Comparison of ENCODE assay signal across 19 cellular contexts in the genomic region with DNA sequence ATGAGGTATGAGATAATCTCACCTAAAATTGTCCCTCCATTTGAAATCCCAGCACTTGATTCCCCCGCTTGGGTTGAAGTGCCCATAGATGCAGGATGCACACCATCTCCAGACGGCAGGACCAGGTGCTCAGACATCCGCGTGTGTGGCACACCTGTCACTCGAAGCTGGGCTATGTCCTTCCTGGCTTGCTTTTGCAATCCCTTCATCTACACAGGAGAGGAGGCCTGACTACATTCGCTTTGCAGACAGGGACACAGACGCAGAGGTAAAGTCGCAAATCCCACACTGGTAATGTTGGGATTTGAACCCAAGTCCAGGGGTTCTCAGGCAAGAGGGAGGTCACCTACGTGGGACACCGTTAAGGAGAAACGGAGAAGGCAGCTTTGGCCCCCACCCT. TPM values are rescaled to one million over a fixed set of nuclear protein-coding genes. Genes with fewer than 3 reads are reported as not detected.
DNase-seq lines count a peak whose midpoint lies in the region; ATAC-seq and TF ChIP-seq lines count a peak whose summit lies in the region.
"Had no signal": no experiment of that assay in that cellular context is flagged by ENCODE, and none has a peak within 500 bp of the region (broad histone marks: within the 10 kb centered on the region; RNA-seq: fewer than 3 reads in every experiment).

No MANE protein-coding gene starts in this region.

- DNase-seq in left ventricle myocardium inferior (no peak), right atrium auricular region (ENCODE audit: low spot score) (no peak), OCI-LY7 (ENCODE audit: low spot score) (peak; percentile 36), NCI-H146 (lab: John Stamatoyannopoulos, UW) (no peak)
- no peak for DNase-seq in effector memory CD8-positive, alpha-beta T cell
- no peak for DNase-seq in stimulated activated naive B cell treated with anti-CD40 and anti-IgM and Interleukin-4, amounts not matched to agents 10 μg/mL and 1 μg/mL and 100 μg/mL, for 72 hours
- DNase-seq in activated naive CD4-positive, alpha-beta T cell treated with anti-CD3 and anti-CD28 coated beads, Interleukin-2, amount 50 U/mL, for 72 hours (ENCODE audit: low spot score in 2 of 2), result no peak
- DNase-seq: DMS79, NCI-H1694, NCI-H345, SK-N-SH had no signal

- H3K27ac ChIP-seq in left ventricle myocardium inferior (replicated peaks) (peak overlapping the region; percentile 23), right atrium auricular region (no peak overlapping the region), OCI-LY7 (ENCODE audit: low read depth, low read length, poor library complexity, severe bottlenecking) (peak overlapping the region; percentile 55)
- H3K27ac ChIP-seq: parathyroid adenoma, vagina had no signal

- peaks cover 6% of the 10 kb centered on the region for H3K36me3 Mint-ChIP-seq in effector memory CD8-positive, alpha-beta T cell (ENCODE audit: insufficient read depth)
- no peaks in the 10 kb centered on the region for H3K36me3 Mint-ChIP-seq in stimulated activated naive B cell treated with anti-CD40 and anti-IgM and Interleukin-4, amounts not matched to agents 10 μg/mL and 1 μg/mL and 100 μg/mL, for 72 hours
- H3K36me3 Mint-ChIP-seq in activated naive CD4-positive, alpha-beta T cell treated with anti-CD3 and anti-CD28 coated beads, Interleukin-2, amount 50 U/mL, for 72 hours, result no peaks in the 10 kb centered on the region
- H3K36me3 Mint-ChIP-seq: activated naive CD4-positive, alpha-beta T cell treated with anti-CD3 and anti-CD28 coated beads, Interleukin-2, amount 50 U/mL, for 24 hours; naive B cell had no signal

- H3K9me3 Mint-ChIP-seq in effector memory CD8-positive, alpha-beta T cell, result no peaks in the 10 kb centered on the region
- no peaks in the 10 kb centered on the region for H3K9me3 Mint-ChIP-seq in stimulated activated naive B cell treated with anti-CD40 and anti-IgM and Interleukin-4, amounts not matched to agents 10 μg/mL and 1 μg/mL and 100 μg/mL, for 72 hours
- no peaks in the 10 kb centered on the region for H3K9me3 Mint-ChIP-seq in activated naive CD4-positive, alpha-beta T cell treated with anti-CD3 and anti-CD28 coated beads, Interleukin-2, amount 50 U/mL, for 72 hours
- H3K9me3 Mint-ChIP-seq: activated naive CD4-positive, alpha-beta T cell treated with anti-CD3 and anti-CD28 coated beads, Interleukin-2, amount 50 U/mL, for 24 hours had no signal

- peak overlapping the region; percentile 38 to 76 for H3K27ac Mint-ChIP-seq in effector memory CD8-positive, alpha-beta T cell
- peak overlapping the region; percentile 3 for H3K27ac Mint-ChIP-seq in stimulated activated naive B cell treated with anti-CD40 and anti-IgM and Interleukin-4, amounts not matched to agents 10 μg/mL and 1 μg/mL and 100 μg/mL, for 72 hours
- peak overlapping the region in 1 of 2 donors; percentile 73 for H3K27ac Mint-ChIP-seq in activated naive CD4-positive, alpha-beta T cell treated with anti-CD3 and anti-CD28 coated beads, Interleukin-2, amount 50 U/mL, for 72 hours

- POLR2A ChIA-PET in OCI-LY7 (lab: Charles Lee), result no interaction called here

- H3K79me2 ChIP-seq in OCI-LY7 (ENCODE audit: insufficient read depth, low read depth, low read length), result no peaks in the 10 kb centered on the region
- H3K79me2 ChIP-seq: parathyroid adenoma had no signal

- H3K4me1 Mint-ChIP-seq in effector memory CD8-positive, alpha-beta T cell (ENCODE audit: low read depth in 2 of 2), result peaks cover 25 to 45% of the 10 kb centered on the region in 2 donors
- peaks cover 55 to 74% of the 10 kb centered on the region in 2 donors for H3K4me1 Mint-ChIP-seq in stimulated activated naive B cell treated with anti-CD40 and anti-IgM and Interleukin-4, amounts not matched to agents 10 μg/mL and 1 μg/mL and 100 μg/mL, for 72 hours

- CTCF ChIA-PET in OCI-LY7 (lab: Charles Lee; ENCODE audit: unreplicated experiment), result no interaction called here

- H3K36me3 ChIP-seq in left ventricle myocardium inferior (no peaks in the 10 kb centered on the region), right atrium auricular region (no peaks in the 10 kb centered on the region), OCI-LY7 (ENCODE audit: insufficient read depth, low read length) (no peaks in the 10 kb centered on the region)
- H3K36me3 ChIP-seq: vagina had no signal

- H3K4me2 ChIP-seq in OCI-LY7 (ENCODE audit: low read length), result peak overlapping the region; percentile 60
- H3K4me2 ChIP-seq: SK-N-SH had no signal

- no peaks in the 10 kb centered on the region for H3K4me1 ChIP-seq in left ventricle myocardium inferior
- no peaks in the 10 kb centered on the region for H3K4me1 ChIP-seq in right atrium auricular region
- peaks cover 63% of the 10 kb centered on the region for H3K4me1 ChIP-seq in OCI-LY7 (ENCODE audit: insufficient read depth, low read length, poor library complexity, severe bottlenecking)
- H3K4me1 ChIP-seq: parathyroid adenoma, vagina had no signal

- H3K27me3 ChIP-seq in left ventricle myocardium inferior (ENCODE audit: low read depth), result peaks cover 94% of the 10 kb centered on the region
- no peaks in the 10 kb centered on the region for H3K27me3 ChIP-seq in right atrium auricular region
- H3K27me3 ChIP-seq: vagina had no signal

- intact Hi-C loops in left ventricle myocardium inferior (cut with micrococcal nuclease), result no loop called here
- intact Hi-C loops in OCI-LY7 (cut with micrococcal nuclease; ENCODE audit: unreplicated experiment), result no loop called here

- H3K9me3 ChIP-seq in left ventricle myocardium inferior (replicated peaks) (peaks cover 4% of the 10 kb centered on the region), right atrium auricular region (no peaks in the 10 kb centered on the region), OCI-LY7 (ENCODE audit: low read length) (no peaks in the 10 kb centered on the region)
- H3K9me3 ChIP-seq: SK-N-SH, vagina had no signal

- BruUV-seq in OCI-LY7 (replicated peaks; lab: Mats Ljungman, UMichigan), result no TSS peak

- TF ChIP-seq CTCF in left ventricle myocardium inferior (IDR thresholded peaks at IDR 0.05; ENCODE audit: borderline replicate concordance) (no peak), right atrium auricular region (IDR thresholded peaks at IDR 0.05) (no peak), OCI-LY7 (conservative IDR thresholded peaks at IDR 0.05; ENCODE audit: low read length) (no peak)

- H4K20me1 ChIP-seq in OCI-LY7 (ENCODE audit: insufficient read depth, low read length), result no peaks in the 10 kb centered on the region

- ATAC-seq in effector memory CD8-positive, alpha-beta T cell (replicated peaks), result no peak
- no peak for ATAC-seq in stimulated activated naive B cell treated with anti-CD40 and anti-IgM and Interleukin-4, amounts not matched to agents 10 μg/mL and 1 μg/mL and 100 μg/mL, for 72 hours (replicated peaks)
- no peak for ATAC-seq in activated naive CD4-positive, alpha-beta T cell treated with anti-CD3 and anti-CD28 coated beads, Interleukin-2, amount 50 U/mL, for 72 hours
- no peak for ATAC-seq in HG03571 (IDR thresholded peaks at IDR 0.05; ENCODE audit: unreplicated experiment)
- ATAC-seq: K562 had no signal

- no peak overlapping the region for H3K4me3 Mint-ChIP-seq in effector memory CD8-positive, alpha-beta T cell
- H3K4me3 Mint-ChIP-seq in stimulated activated naive B cell treated with anti-CD40 and anti-IgM and Interleukin-4, amounts not matched to agents 10 μg/mL and 1 μg/mL and 100 μg/mL, for 72 hours, result no peak overlapping the region
- H3K4me3 Mint-ChIP-seq: activated naive CD4-positive, alpha-beta T cell treated with anti-CD3 and anti-CD28 coated beads, Interleukin-2, amount 50 U/mL, for 24 hours had no signal

- H3K9me2 ChIP-seq in OCI-LY7 (ENCODE audit: insufficient read depth, low read length), result no peaks in the 10 kb centered on the region
- H3K9me2 ChIP-seq: SK-N-SH had no signal

- H2AFZ ChIP-seq in OCI-LY7 (ENCODE audit: low read length), result peak overlapping the region; percentile 19; the same call in 1 of the 2 replicates
- H2AFZ ChIP-seq: parathyroid adenoma had no signal

- H3K4me3 ChIP-seq in left ventricle myocardium inferior (no peak overlapping the region), right atrium auricular region (no peak overlapping the region), OCI-LY7 (ENCODE audit: low read depth, low read length, poor library complexity, severe bottlenecking) (peak overlapping the region; percentile 22)
- H3K4me3 ChIP-seq: K562, vagina had no signal

- H3K27me3 Mint-ChIP-seq in effector memory CD8-positive, alpha-beta T cell, result no peaks in the 10 kb centered on the region
- no peaks in the 10 kb centered on the region for H3K27me3 Mint-ChIP-seq in stimulated activated naive B cell treated with anti-CD40 and anti-IgM and Interleukin-4, amounts not matched to agents 10 μg/mL and 1 μg/mL and 100 μg/mL, for 72 hours
- H3K27me3 Mint-ChIP-seq: activated naive CD4-positive, alpha-beta T cell treated with anti-CD3 and anti-CD28 coated beads, Interleukin-2, amount 50 U/mL, for 24 hours; naive B cell had no signal

RNA-seq across cellular contexts. Expression of a gene that starts 7.2 kb away (rescaled TPM):
- total RNA-seq in left ventricle myocardium inferior (4.8 TPM), right atrium auricular region (1 to 10 TPM; 1.5 to 5.9 TPM), OCI-LY7 (2022) (24.8 and 28.1 TPM in 2 replicates)
- total RNA-seq in OCI-LY7 (2014; rRNA removed; shearing (Covaris generic)), result 20.6 and 35.0 TPM in 2 replicates
- 10 to 100 TPM; 60.7 to 69.7 TPM for total RNA-seq in activated naive CD4-positive, alpha-beta T cell treated with anti-CD3 and anti-CD28 coated beads, Interleukin-2, amount 50 U/mL, for 72 hours
- total RNA-seq: endothelial cell of umbilical vein, lung microvascular endothelial cell had no signal

RNA-seq across cellular contexts. Expression of a gene that starts 31.1 kb away (rescaled TPM):
- total RNA-seq in left ventricle myocardium inferior (1.8 TPM), right atrium auricular region (10 to 100 TPM in 1 of 2 donors, 1 to 10 TPM in 1; 2.9 to 10.3 TPM), OCI-LY7 (2022) (321 and 331 TPM in 2 replicates)
- 91.5 and 142 TPM in 2 replicates for total RNA-seq in OCI-LY7 (2014; rRNA removed; shearing (Covaris generic))
- total RNA-seq in activated naive CD4-positive, alpha-beta T cell treated with anti-CD3 and anti-CD28 coated beads, Interleukin-2, amount 50 U/mL, for 72 hours, result 100 to 1,000 TPM; 655 to 769 TPM

Comparison
In these comparisons a context has a peak if more than half of its experiments do, and no peak if none do; other contexts are left out.
1. H3K27ac ChIP-seq: peak in left ventricle myocardium inferior (single experiment) and OCI-LY7 (single experiment); none in right atrium auricular region (0 of 2).
2. RNA of a gene that starts 31.1 kb away (total RNA-seq): 655 to 769 TPM in activated naive CD4-positive, alpha-beta T cell treated with anti-CD3 and anti-CD28 coated beads, Interleukin-2, amount 50 U/mL, for 72 hours and 91.5 to 331 TPM in OCI-LY7; 2.9 to 10.3 TPM in right atrium auricular region and 1.8 TPM in left ventricle myocardium inferior (single experiment); every median in the first group is over 4 times any median in the second.